1 cellular context compared by ENCODE assay signal in the genomic region with DNA sequence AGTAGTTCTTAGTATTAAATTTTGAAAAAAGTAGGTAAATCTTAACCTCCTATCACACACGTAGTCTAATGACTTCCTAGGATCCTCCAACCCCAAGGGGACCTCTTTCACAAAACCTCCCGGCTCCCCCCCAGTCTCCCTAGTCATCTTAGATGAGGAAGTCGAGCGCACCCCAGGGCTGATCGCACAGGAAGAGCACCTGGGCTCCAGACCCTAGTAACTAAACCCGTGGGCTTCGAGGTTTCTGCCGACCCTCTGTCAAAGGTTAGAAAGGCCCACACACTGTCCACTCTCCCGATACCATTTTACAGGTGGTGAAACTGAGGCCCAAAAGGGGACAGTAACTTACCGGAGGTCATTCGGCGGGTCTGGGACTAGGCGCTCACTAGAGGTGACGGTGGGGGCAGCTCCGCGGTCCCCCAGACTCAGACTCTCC.
TF ChIP-seq lines count a peak whose summit lies in the region.

No MANE protein-coding gene starts in this region.

TF ChIP-seq in WTC11, 78 proteins besides CTCF, POLR2A, EP300 and RAD21 (continued from another document and continues in another):
- TF ChIP-seq, protein P1, sequence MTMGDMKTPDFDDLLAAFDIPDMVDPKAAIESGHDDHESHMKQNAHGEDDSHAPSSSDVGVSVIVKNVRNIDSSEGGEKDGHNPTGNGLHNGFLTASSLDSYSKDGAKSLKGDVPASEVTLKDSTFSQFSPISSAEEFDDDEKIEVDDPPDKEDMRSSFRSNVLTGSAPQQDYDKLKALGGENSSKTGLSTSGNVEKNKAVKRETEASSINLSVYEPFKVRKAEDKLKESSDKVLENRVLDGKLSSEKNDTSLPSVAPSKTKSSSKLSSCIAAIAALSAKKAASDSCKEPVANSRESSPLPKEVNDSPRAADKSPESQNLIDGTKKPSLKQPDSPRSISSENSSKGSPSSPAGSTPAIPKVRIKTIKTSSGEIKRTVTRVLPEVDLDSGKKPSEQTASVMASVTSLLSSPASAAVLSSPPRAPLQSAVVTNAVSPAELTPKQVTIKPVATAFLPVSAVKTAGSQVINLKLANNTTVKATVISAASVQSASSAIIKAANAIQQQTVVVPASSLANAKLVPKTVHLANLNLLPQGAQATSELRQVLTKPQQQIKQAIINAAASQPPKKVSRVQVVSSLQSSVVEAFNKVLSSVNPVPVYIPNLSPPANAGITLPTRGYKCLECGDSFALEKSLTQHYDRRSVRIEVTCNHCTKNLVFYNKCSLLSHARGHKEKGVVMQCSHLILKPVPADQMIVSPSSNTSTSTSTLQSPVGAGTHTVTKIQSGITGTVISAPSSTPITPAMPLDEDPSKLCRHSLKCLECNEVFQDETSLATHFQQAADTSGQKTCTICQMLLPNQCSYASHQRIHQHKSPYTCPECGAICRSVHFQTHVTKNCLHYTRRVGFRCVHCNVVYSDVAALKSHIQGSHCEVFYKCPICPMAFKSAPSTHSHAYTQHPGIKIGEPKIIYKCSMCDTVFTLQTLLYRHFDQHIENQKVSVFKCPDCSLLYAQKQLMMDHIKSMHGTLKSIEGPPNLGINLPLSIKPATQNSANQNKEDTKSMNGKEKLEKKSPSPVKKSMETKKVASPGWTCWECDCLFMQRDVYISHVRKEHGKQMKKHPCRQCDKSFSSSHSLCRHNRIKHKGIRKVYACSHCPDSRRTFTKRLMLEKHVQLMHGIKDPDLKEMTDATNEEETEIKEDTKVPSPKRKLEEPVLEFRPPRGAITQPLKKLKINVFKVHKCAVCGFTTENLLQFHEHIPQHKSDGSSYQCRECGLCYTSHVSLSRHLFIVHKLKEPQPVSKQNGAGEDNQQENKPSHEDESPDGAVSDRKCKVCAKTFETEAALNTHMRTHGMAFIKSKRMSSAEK (CRISPR knock-in tag; IDR thresholded peaks at IDR 0.05; ENCODE audit: borderline replicate concordance): no peak
- TF ChIP-seq TEAD1 (CRISPR knock-in tag; IDR thresholded peaks at IDR 0.05) (0 out of 2 replicates have a peak, but pooled peaks have one; percentile 39), FOXP1 (CRISPR knock-in tag; IDR thresholded peaks at IDR 0.05; ENCODE audit: borderline replicate concordance) (no peak), GABPB1 (CRISPR knock-in tag; IDR thresholded peaks at IDR 0.05) (0 out of 2 replicates have a peak, but pooled peaks have one; percentile 57), CREB1 (CRISPR knock-in tag; IDR thresholded peaks at IDR 0.05) (no peak), ZNF232 (CRISPR knock-in tag; IDR thresholded peaks at IDR 0.05) (no peak), OVOL2 (CRISPR knock-in tag; IDR thresholded peaks at IDR 0.05; ENCODE audit: borderline replicate concordance) (no peak), GTF2I (CRISPR knock-in tag; conservative IDR thresholded peaks at IDR 0.05) (peak; percentile 98), GRHL2 (CRISPR knock-in tag; IDR thresholded peaks at IDR 0.05; ENCODE audit: insufficient replicate concordance, severe bottlenecking) (no peak), SOX15 (CRISPR knock-in tag; IDR thresholded peaks at IDR 0.05) (no peak), SMAD3 (CRISPR knock-in tag; IDR thresholded peaks at IDR 0.05; ENCODE audit: borderline replicate concordance) (no peak), IRF2 (CRISPR knock-in tag; IDR thresholded peaks at IDR 0.05; ENCODE audit: borderline replicate concordance, low read depth) (no peak), MXD4 (CRISPR knock-in tag; IDR thresholded peaks at IDR 0.05; ENCODE audit: borderline replicate concordance) (no peak), PRRX2 (CRISPR knock-in tag; IDR thresholded peaks at IDR 0.05) (no peak), NFATC4 (CRISPR knock-in tag; IDR thresholded peaks at IDR 0.05) (no peak), ESRRA (CRISPR knock-in tag; IDR thresholded peaks at IDR 0.05; ENCODE audit: borderline replicate concordance) (no peak), FOXK1 (CRISPR knock-in tag; IDR thresholded peaks at IDR 0.05) (no peak), ATF1 (CRISPR knock-in tag; IDR thresholded peaks at IDR 0.05) (no peak)
- TF ChIP-seq, protein P2, sequence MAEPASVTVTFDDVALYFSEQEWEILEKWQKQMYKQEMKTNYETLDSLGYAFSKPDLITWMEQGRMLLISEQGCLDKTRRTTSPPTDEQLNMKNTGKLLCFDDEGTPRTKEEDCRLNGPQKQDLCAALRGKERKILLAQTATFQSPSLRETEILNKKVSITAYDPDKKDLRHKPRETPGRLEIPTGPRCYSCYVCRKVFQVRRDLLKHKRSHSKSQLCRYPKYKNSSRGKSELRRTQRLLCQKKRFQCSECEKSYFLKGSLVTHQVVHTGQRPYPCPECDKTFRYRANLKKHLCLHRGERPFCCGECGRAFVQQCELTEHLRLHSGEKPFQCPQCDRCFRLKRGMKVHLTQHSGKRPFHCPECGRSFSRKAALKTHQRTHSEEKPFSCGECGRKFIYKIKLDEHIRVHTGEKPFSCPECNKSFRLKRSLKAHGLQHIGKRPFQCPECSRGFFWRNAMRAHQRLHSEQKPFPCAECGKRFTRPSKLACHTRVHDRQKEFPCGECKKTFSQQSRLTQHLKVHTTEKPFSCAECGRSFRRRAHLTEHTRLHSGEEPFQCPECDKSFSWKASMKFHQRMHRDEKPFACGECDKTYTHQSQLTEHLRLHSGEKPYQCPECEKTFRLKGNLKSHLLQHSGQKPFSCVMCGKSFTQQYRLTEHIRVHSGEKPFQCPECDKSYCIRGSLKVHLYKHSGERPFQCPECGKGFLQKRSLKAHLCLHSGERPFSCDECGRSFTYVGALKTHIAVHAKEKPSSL (CRISPR knock-in tag; conservative IDR thresholded peaks at IDR 0.05): no peak
- TF ChIP-seq, protein P3, sequence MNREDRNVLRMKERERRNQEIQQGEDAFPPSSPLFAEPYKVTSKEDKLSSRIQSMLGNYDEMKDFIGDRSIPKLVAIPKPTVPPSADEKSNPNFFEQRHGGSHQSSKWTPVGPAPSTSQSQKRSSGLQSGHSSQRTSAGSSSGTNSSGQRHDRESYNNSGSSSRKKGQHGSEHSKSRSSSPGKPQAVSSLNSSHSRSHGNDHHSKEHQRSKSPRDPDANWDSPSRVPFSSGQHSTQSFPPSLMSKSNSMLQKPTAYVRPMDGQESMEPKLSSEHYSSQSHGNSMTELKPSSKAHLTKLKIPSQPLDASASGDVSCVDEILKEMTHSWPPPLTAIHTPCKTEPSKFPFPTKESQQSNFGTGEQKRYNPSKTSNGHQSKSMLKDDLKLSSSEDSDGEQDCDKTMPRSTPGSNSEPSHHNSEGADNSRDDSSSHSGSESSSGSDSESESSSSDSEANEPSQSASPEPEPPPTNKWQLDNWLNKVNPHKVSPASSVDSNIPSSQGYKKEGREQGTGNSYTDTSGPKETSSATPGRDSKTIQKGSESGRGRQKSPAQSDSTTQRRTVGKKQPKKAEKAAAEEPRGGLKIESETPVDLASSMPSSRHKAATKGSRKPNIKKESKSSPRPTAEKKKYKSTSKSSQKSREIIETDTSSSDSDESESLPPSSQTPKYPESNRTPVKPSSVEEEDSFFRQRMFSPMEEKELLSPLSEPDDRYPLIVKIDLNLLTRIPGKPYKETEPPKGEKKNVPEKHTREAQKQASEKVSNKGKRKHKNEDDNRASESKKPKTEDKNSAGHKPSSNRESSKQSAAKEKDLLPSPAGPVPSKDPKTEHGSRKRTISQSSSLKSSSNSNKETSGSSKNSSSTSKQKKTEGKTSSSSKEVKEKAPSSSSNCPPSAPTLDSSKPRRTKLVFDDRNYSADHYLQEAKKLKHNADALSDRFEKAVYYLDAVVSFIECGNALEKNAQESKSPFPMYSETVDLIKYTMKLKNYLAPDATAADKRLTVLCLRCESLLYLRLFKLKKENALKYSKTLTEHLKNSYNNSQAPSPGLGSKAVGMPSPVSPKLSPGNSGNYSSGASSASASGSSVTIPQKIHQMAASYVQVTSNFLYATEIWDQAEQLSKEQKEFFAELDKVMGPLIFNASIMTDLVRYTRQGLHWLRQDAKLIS (CRISPR knock-in tag; IDR thresholded peaks at IDR 0.05; ENCODE audit: borderline replicate concordance): no peak
- TF ChIP-seq, protein P4, sequence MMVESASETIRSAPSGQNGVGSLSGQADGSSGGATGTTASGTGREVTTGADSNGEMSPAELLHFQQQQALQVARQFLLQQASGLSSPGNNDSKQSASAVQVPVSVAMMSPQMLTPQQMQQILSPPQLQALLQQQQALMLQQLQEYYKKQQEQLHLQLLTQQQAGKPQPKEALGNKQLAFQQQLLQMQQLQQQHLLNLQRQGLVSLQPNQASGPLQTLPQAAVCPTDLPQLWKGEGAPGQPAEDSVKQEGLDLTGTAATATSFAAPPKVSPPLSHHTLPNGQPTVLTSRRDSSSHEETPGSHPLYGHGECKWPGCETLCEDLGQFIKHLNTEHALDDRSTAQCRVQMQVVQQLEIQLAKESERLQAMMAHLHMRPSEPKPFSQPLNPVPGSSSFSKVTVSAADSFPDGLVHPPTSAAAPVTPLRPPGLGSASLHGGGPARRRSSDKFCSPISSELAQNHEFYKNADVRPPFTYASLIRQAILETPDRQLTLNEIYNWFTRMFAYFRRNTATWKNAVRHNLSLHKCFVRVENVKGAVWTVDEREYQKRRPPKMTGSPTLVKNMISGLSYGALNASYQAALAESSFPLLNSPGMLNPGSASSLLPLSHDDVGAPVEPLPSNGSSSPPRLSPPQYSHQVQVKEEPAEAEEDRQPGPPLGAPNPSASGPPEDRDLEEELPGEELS (CRISPR knock-in tag; IDR thresholded peaks at IDR 0.05): peak; percentile 60; the same call in 1 of the 2 replicates
- TF ChIP-seq, protein P5, sequence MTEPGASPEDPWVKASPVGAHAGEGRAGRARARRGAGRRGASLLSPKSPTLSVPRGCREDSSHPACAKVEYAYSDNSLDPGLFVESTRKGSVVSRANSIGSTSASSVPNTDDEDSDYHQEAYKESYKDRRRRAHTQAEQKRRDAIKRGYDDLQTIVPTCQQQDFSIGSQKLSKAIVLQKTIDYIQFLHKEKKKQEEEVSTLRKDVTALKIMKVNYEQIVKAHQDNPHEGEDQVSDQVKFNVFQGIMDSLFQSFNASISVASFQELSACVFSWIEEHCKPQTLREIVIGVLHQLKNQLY (CRISPR knock-in tag; IDR thresholded peaks at IDR 0.05): no peak
- TF ChIP-seq, protein P6, sequence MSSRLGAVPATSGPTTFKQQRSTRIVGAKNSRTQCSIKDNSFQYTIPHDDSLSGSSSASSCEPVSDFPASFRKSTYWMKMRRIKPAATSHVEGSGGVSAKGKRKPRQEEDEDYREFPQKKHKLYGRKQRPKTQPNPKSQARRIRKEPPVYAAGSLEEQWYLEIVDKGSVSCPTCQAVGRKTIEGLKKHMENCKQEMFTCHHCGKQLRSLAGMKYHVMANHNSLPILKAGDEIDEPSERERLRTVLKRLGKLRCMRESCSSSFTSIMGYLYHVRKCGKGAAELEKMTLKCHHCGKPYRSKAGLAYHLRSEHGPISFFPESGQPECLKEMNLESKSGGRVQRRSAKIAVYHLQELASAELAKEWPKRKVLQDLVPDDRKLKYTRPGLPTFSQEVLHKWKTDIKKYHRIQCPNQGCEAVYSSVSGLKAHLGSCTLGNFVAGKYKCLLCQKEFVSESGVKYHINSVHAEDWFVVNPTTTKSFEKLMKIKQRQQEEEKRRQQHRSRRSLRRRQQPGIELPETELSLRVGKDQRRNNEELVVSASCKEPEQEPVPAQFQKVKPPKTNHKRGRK (CRISPR knock-in tag; IDR thresholded peaks at IDR 0.05; ENCODE audit: borderline replicate concordance): no peak
- TF ChIP-seq, protein P7, sequence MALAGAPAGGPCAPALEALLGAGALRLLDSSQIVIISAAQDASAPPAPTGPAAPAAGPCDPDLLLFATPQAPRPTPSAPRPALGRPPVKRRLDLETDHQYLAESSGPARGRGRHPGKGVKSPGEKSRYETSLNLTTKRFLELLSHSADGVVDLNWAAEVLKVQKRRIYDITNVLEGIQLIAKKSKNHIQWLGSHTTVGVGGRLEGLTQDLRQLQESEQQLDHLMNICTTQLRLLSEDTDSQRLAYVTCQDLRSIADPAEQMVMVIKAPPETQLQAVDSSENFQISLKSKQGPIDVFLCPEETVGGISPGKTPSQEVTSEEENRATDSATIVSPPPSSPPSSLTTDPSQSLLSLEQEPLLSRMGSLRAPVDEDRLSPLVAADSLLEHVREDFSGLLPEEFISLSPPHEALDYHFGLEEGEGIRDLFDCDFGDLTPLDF (CRISPR knock-in tag; IDR thresholded peaks at IDR 0.05): no peak
- TF ChIP-seq, protein P8, sequence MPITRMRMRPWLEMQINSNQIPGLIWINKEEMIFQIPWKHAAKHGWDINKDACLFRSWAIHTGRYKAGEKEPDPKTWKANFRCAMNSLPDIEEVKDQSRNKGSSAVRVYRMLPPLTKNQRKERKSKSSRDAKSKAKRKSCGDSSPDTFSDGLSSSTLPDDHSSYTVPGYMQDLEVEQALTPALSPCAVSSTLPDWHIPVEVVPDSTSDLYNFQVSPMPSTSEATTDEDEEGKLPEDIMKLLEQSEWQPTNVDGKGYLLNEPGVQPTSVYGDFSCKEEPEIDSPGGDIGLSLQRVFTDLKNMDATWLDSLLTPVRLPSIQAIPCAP (CRISPR knock-in tag; IDR thresholded peaks at IDR 0.05): no peak
- TF ChIP-seq, protein P9, sequence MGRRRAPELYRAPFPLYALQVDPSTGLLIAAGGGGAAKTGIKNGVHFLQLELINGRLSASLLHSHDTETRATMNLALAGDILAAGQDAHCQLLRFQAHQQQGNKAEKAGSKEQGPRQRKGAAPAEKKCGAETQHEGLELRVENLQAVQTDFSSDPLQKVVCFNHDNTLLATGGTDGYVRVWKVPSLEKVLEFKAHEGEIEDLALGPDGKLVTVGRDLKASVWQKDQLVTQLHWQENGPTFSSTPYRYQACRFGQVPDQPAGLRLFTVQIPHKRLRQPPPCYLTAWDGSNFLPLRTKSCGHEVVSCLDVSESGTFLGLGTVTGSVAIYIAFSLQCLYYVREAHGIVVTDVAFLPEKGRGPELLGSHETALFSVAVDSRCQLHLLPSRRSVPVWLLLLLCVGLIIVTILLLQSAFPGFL (CRISPR knock-in tag; IDR thresholded peaks at IDR 0.05; ENCODE audit: borderline replicate concordance): no peak
- TF ChIP-seq, protein P10, sequence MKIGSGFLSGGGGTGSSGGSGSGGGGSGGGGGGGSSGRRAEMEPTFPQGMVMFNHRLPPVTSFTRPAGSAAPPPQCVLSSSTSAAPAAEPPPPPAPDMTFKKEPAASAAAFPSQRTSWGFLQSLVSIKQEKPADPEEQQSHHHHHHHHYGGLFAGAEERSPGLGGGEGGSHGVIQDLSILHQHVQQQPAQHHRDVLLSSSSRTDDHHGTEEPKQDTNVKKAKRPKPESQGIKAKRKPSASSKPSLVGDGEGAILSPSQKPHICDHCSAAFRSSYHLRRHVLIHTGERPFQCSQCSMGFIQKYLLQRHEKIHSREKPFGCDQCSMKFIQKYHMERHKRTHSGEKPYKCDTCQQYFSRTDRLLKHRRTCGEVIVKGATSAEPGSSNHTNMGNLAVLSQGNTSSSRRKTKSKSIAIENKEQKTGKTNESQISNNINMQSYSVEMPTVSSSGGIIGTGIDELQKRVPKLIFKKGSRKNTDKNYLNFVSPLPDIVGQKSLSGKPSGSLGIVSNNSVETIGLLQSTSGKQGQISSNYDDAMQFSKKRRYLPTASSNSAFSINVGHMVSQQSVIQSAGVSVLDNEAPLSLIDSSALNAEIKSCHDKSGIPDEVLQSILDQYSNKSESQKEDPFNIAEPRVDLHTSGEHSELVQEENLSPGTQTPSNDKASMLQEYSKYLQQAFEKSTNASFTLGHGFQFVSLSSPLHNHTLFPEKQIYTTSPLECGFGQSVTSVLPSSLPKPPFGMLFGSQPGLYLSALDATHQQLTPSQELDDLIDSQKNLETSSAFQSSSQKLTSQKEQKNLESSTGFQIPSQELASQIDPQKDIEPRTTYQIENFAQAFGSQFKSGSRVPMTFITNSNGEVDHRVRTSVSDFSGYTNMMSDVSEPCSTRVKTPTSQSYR (CRISPR knock-in tag; IDR thresholded peaks at IDR 0.05): no peak
